18 cellular contexts compared by ENCODE assay signal in the genomic region with DNA sequence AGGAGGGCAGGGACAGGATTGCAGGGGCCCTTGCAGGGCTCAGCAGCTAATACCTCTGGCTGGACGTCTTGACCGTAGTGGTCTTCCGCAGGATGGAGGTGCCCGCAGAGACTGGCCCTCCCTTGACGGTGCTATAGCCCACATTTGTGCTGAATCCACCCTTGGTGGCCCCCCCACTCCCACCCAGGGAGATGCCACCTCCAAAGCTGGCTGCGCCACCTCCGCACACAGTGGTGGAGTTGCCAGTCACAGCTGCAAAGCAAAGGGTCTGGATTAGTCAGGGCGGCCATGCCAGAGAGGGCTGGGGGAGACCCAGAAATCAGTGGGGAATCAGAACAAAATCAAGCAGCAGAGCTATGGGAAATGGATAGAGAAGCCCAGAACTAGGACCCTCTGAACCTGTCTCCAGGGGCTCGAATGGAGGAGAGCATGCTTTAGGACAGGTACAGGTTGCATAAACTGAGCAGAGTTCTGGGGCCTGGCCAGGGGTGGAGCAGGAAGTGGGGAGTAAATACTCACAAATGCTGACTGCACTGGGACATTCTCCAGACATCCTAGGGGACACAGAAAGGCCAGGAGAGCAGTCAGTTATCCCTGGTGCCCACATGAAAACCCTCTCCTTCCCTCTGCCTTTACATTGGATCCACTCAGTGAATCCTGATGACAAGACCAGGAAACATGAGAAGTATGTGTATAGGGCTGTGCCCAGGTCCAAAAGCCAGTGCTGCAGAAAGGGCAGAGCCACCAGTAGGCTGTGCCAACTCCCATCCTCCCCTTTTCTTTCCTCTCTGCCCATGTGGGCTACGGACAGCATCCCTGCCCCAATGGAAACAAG. TPM values are rescaled to one million over a fixed set of nuclear protein-coding genes. Genes with fewer than 3 reads are reported as not detected.
DNase-seq lines count a peak whose midpoint lies in the region; ATAC-seq and TF ChIP-seq lines count a peak whose summit lies in the region.
"Had no signal": no experiment of that assay in that cellular context is flagged by ENCODE, and none has a peak within 500 bp of the region (broad histone marks: within the 10 kb centered on the region; RNA-seq: fewer than 3 reads in every experiment).

No MANE protein-coding gene starts in this region.

- intact Hi-C loops in Caco-2 (cut with micrococcal nuclease; ENCODE audit: unreplicated experiment), result no loop called here
- intact Hi-C loops in body of pancreas (cut with DNase I), result no loop called here
- intact Hi-C loops in prostate gland (cut with DNase I), result no loop called here

- 67 to 70% methylated on average over 6 to 10 of the region's 10 CpGs for WGBS in body of pancreas, 2 donors
- 84% methylated on average over 10 of the region's 10 CpGs for WGBS in prostate gland

- CTCF ChIA-PET in Caco-2 (lab: Charles Lee), result interaction anchor here (0.5 kb wide), 1 partner anchor 745 kb away, joined by 3 read pairs; no protein-coding TSS in a partner anchor

- H3K9me3 Mint-ChIP-seq in Caco-2 (ENCODE audit: unreplicated experiment), result no peaks in the 10 kb centered on the region
- H3K9me3 Mint-ChIP-seq: activated naive CD8-positive, alpha-beta T cell treated with anti-CD3 and anti-CD28 coated beads, Interleukin-2, amount 10 ng/mL, durations not matched to agents 7 days and 5 days; nephron had no signal

- no peak overlapping the region for H3K4me3 Mint-ChIP-seq in Caco-2 (ENCODE audit: unreplicated experiment)
- H3K4me3 Mint-ChIP-seq: activated naive CD8-positive, alpha-beta T cell treated with anti-CD3 and anti-CD28 coated beads, Interleukin-2, amount 10 ng/mL, durations not matched to agents 7 days and 5 days; nephron had no signal

- H3K27ac ChIP-seq in body of pancreas (no peak overlapping the region), prostate gland (no peak overlapping the region)
- H3K27ac ChIP-seq: gastrocnemius medialis, Peyer's patch had no signal

- ATAC-seq in body of pancreas, result peak; percentile 21
- no peak for ATAC-seq in GM18511 (IDR thresholded peaks at IDR 0.05; ENCODE audit: unreplicated experiment)
- no peak for ATAC-seq in HG03571 (IDR thresholded peaks at IDR 0.05; ENCODE audit: unreplicated experiment)
- ATAC-seq: gastrocnemius medialis had no signal

- TF ChIP-seq POLR2A in body of pancreas (IDR thresholded peaks at IDR 0.05), result no peak
- no peak for TF ChIP-seq POLR2A in prostate gland (IDR thresholded peaks at IDR 0.05)

- H3K4me3 ChIP-seq in Caco-2 (ENCODE audit: low read depth, low read length), result no peak overlapping the region
- H3K4me3 ChIP-seq in body of pancreas, result no peak overlapping the region
- no peak overlapping the region for H3K4me3 ChIP-seq in prostate gland
- H3K4me3 ChIP-seq: gastrocnemius medialis, Peyer's patch had no signal

- no peaks in the 10 kb centered on the region for H3K27me3 Mint-ChIP-seq in Caco-2 (ENCODE audit: insufficient read depth, unreplicated experiment)

- peak overlapping the region; percentile 15 for H3K27ac Mint-ChIP-seq in Caco-2 (ENCODE audit: unreplicated experiment)
- H3K27ac Mint-ChIP-seq: activated naive CD8-positive, alpha-beta T cell treated with anti-CD3 and anti-CD28 coated beads, Interleukin-2, amount 10 ng/mL, durations not matched to agents 7 days and 5 days; nephron had no signal

- H3K36me3 ChIP-seq in Caco-2 (ENCODE audit: control insufficient read depth, insufficient read depth, low read length), result no peaks in the 10 kb centered on the region
- no peaks in the 10 kb centered on the region for H3K36me3 ChIP-seq in body of pancreas (replicated peaks in 1 of 2; ENCODE audit: insufficient read depth in 1 of 2, low read depth in 2 of 2)
- H3K36me3 ChIP-seq in prostate gland, result no peaks in the 10 kb centered on the region
- H3K36me3 ChIP-seq: gastrocnemius medialis, Peyer's patch had no signal

- POLR2A ChIA-PET in Caco-2 (lab: Charles Lee), result no interaction called here

- peaks cover 31% of the 10 kb centered on the region for H3K4me1 Mint-ChIP-seq in Caco-2 (ENCODE audit: low read depth, unreplicated experiment)

- H3K9me3 ChIP-seq in Caco-2, result no peaks in the 10 kb centered on the region
- no peaks in the 10 kb centered on the region for H3K9me3 ChIP-seq in body of pancreas
- H3K9me3 ChIP-seq in prostate gland, result no peaks in the 10 kb centered on the region
- H3K9me3 ChIP-seq: gastrocnemius medialis, Peyer's patch had no signal

- no peaks in the 10 kb centered on the region for H3K27me3 ChIP-seq in Caco-2 (replicated peaks; ENCODE audit: control insufficient read depth, insufficient read depth, low read length)
- H3K27me3 ChIP-seq in body of pancreas, result no peaks in the 10 kb centered on the region
- H3K27me3 ChIP-seq in prostate gland (replicated peaks; ENCODE audit: insufficient read depth), result peaks cover 17% of the 10 kb centered on the region
- H3K27me3 ChIP-seq: Peyer's patch had no signal

- BruUV-seq in Caco-2 (replicated peaks; lab: Mats Ljungman, UMichigan), result no TSS peak

- no peak for TF ChIP-seq CTCF in Caco-2 (IDR thresholded peaks at IDR 0.05; ENCODE audit: insufficient read depth in 1 of 2, low read depth in 1 of 2, low read length in 1 of 2, severe bottlenecking in 1 of 2, unreplicated experiment in 1 of 2)
- no peak for TF ChIP-seq CTCF in body of pancreas (IDR thresholded peaks at IDR 0.05)
- no peak for TF ChIP-seq CTCF in prostate gland (IDR thresholded peaks at IDR 0.05)

- no peak for DNase-seq in Caco-2
- DNase-seq in LoVo (ENCODE audit: low spot score), result peak; percentile 26
- DNase-seq in body of pancreas, result peak in 2 of 4 donors; percentile 11 to 23
- DNase-seq in prostate gland (ENCODE audit: low spot score), result peak; percentile 29
- DNase-seq in pons (ENCODE audit: low spot score), result no peak
- DNase-seq in NCI-H2227 treated with DMSO at 0.1 percent for 48 hours (lab: John Stamatoyannopoulos, UW), result no peak
- DNase-seq: activated naive CD8-positive, alpha-beta T cell treated with anti-CD3 and anti-CD28 coated beads, Interleukin-2, amount 10 ng/mL, durations not matched to agents 7 days and 5 days; AML-193; DMS79 treated with DMSO at 0.1 percent for 48 hours; erythroblast; gastrocnemius medialis; NCI-H1417; NCI-H2171; Peyer's patch had no signal

- H3K36me3 Mint-ChIP-seq in Caco-2 (ENCODE audit: insufficient read depth, unreplicated experiment), result no peaks in the 10 kb centered on the region
- H3K36me3 Mint-ChIP-seq: activated naive CD8-positive, alpha-beta T cell treated with anti-CD3 and anti-CD28 coated beads, Interleukin-2, amount 10 ng/mL, durations not matched to agents 7 days and 5 days had no signal

- peaks cover 23% of the 10 kb centered on the region for H3K4me1 ChIP-seq in Caco-2
- no peaks in the 10 kb centered on the region for H3K4me1 ChIP-seq in body of pancreas
- H3K4me1 ChIP-seq in prostate gland (replicated peaks), result no peaks in the 10 kb centered on the region
- H3K4me1 ChIP-seq: gastrocnemius medialis had no signal

RNA-seq across cellular contexts. Expression of gene KRT4, which starts 8.1 kb away (rescaled TPM):
- 3.4 and 5.2 TPM in 2 replicates for total RNA-seq in Caco-2 (2022)
- total RNA-seq in body of pancreas, result under 1 TPM in 1 of 2 donors, not detected in 1; 0.52 TPM
- 10 to 100 TPM in 1 of 2 donors, 1 to 10 TPM in 1; 6.4 to 12.7 TPM for total RNA-seq in prostate gland
- total RNA-seq: activated naive CD8-positive, alpha-beta T cell treated with anti-CD3 and anti-CD28 coated beads, Interleukin-2, amount 10 ng/mL, durations not matched to agents 7 days and 5 days; dermis microvascular lymphatic vessel endothelial cell; gastrocnemius medialis; Peyer's patch had no signal

RNA-seq across cellular contexts. Expression of gene KRT79, which starts 12.1 kb away (rescaled TPM):
- total RNA-seq in Caco-2 (2022), result not detected in 2 replicates
- total RNA-seq in body of pancreas, result not detected
- total RNA-seq in prostate gland, result not detected
- total RNA-seq: activated naive CD8-positive, alpha-beta T cell treated with anti-CD3 and anti-CD28 coated beads, Interleukin-2, amount 10 ng/mL, durations not matched to agents 7 days and 5 days; dermis microvascular lymphatic vessel endothelial cell; gastrocnemius medialis; Peyer's patch had no signal

RNA-seq across cellular contexts. Expression of gene KRT3, which starts 26.1 kb away (rescaled TPM):
- total RNA-seq in Caco-2 (2022) (not detected in 2 replicates), body of pancreas (not detected), prostate gland (not detected)
- total RNA-seq: activated naive CD8-positive, alpha-beta T cell treated with anti-CD3 and anti-CD28 coated beads, Interleukin-2, amount 10 ng/mL, durations not matched to agents 7 days and 5 days; dermis microvascular lymphatic vessel endothelial cell; gastrocnemius medialis; Peyer's patch had no signal

RNA-seq across cellular contexts. Expression of gene KRT78, which starts 26.8 kb away (rescaled TPM):
- total RNA-seq in Caco-2 (2022) (not detected in 2 replicates), body of pancreas (not detected), prostate gland (1 to 10 TPM in 1 of 2 donors, not detected in 1; 1.0 TPM)
- total RNA-seq: activated naive CD8-positive, alpha-beta T cell treated with anti-CD3 and anti-CD28 coated beads, Interleukin-2, amount 10 ng/mL, durations not matched to agents 7 days and 5 days; dermis microvascular lymphatic vessel endothelial cell; gastrocnemius medialis; Peyer's patch had no signal

RNA-seq across cellular contexts. Expression of gene KRT76, which starts 44.9 kb away (rescaled TPM):
- total RNA-seq in Caco-2 (2022) (not detected in 2 replicates), body of pancreas (not detected), prostate gland (not detected)
- total RNA-seq: activated naive CD8-positive, alpha-beta T cell treated with anti-CD3 and anti-CD28 coated beads, Interleukin-2, amount 10 ng/mL, durations not matched to agents 7 days and 5 days; dermis microvascular lymphatic vessel endothelial cell; gastrocnemius medialis; Peyer's patch had no signal

Comparison
In these comparisons a context has a peak if more than half of its experiments do, and no peak if none do; other contexts are left out.
1. DNase-seq: peak in LoVo (single experiment) and prostate gland (single experiment); none in Caco-2 (0 of 2), pons (single experiment) and NCI-H2227 treated with DMSO at 0.1 percent for 48 hours (single experiment).